8 cellular contexts compared by ENCODE assay signal in the genomic region with DNA sequence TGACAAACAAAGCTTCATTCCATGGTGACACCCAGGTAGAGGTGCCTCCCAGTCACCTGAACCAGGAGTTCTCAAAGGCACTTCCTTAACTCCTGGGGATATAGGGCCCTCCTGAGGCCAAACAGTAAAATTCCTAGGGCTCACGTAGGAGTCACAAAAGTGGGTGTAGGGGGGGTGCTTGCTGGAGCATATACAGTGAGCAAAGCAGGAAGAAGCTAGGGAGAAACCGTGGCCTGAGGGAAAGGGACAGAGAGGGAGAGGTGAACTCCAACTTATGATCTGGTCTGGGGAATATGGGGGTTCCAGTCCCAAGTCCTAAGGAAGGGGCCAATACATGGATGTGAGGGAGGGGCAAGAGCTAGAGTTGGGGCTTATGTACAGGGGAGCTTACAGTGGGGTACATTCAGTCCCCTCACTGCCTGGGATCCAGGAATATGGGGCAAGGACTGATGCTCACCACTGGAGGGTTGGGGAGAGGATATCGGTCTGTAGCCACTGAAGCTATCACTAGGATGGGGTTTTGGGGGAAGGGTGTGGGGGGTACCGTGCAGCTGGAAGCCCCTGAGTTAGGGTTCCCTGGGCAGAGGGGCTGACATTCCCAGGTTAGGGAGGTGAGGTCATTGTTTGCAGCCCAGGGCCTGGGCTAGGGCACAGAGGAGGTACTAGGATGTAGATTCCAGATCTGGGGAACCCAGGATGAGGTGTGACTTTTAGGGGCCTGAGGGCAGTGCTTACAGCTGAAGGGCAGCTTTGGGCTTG. TPM values are rescaled to one million over a fixed set of nuclear protein-coding genes. Genes with fewer than 3 reads are reported as not detected.
DNase-seq lines count a peak whose midpoint lies in the region; ATAC-seq and TF ChIP-seq lines count a peak whose summit lies in the region.

No MANE protein-coding gene starts in this region.

- no peak overlapping the region for H2AFZ ChIP-seq in osteoblast (ENCODE audit: low read length)

- H3K9me3 ChIP-seq in endodermal cell (ENCODE audit: control insufficient read depth, low read length) (no peaks in the 10 kb centered on the region), osteoblast (ENCODE audit: low read depth, low read length) (no peaks in the 10 kb centered on the region)

- no peak for ATAC-seq in GM21825 (IDR thresholded peaks at IDR 0.05; ENCODE audit: unreplicated experiment)
- no peak for ATAC-seq in GM21360 (IDR thresholded peaks at IDR 0.05; ENCODE audit: unreplicated experiment)
- no peak for ATAC-seq in HG03521 (IDR thresholded peaks at IDR 0.05; ENCODE audit: unreplicated experiment)

- H3K27ac ChIP-seq in endodermal cell (ENCODE audit: low read depth, low read length): no peak overlapping the region
- peak overlapping the region; percentile 75 for H3K27ac ChIP-seq in osteoblast (ENCODE audit: low read depth, low read length)

- H3K27ac Mint-ChIP-seq in endodermal cell: peak overlapping the region; percentile 87

- peaks cover 30% of the 10 kb centered on the region for H3K4me1 Mint-ChIP-seq in endodermal cell

- H3K9ac ChIP-seq in endodermal cell (ENCODE audit: extremely low read depth, low read length, poor library complexity, severe bottlenecking): peak overlapping the region; percentile 91

- H3K4me3 Mint-ChIP-seq in endodermal cell: peak overlapping the region; percentile 80

- H3K27me3 Mint-ChIP-seq in endodermal cell (ENCODE audit: insufficient read depth): peaks cover 4% of the 10 kb centered on the region

- H3K4me1 ChIP-seq in endodermal cell (ENCODE audit: control insufficient read depth, insufficient read depth, low read length) (no peaks in the 10 kb centered on the region), osteoblast (ENCODE audit: insufficient read depth, low read length) (peaks cover 32% of the 10 kb centered on the region)

- peak overlapping the region; percentile 86 for H3K4me2 ChIP-seq in osteoblast (ENCODE audit: insufficient read depth, low read length)

- WGBS in endodermal cell (ENCODE audit: insufficient coverage in 1 of 2, insufficient read length in 1 of 2), 2 experiments: 43 to 55% methylated on average over 3 to 4 of the region's 4 CpGs

- H3K36me3 ChIP-seq in endodermal cell (ENCODE audit: control insufficient read depth, insufficient read depth, low read length) (peaks cover 25% of the 10 kb centered on the region), osteoblast (ENCODE audit: insufficient read depth, low read length) (peaks cover 7% of the 10 kb centered on the region)

- H3K79me2 ChIP-seq in osteoblast (ENCODE audit: insufficient read depth, low read length): peaks cover 61% of the 10 kb centered on the region

- DNase-seq in Caki2 (ENCODE audit: low read depth) (peak; percentile 59), NCI-H69 (lab: John Stamatoyannopoulos, UW) (peak; percentile 6), endodermal cell (peak; percentile 65), osteoblast (ENCODE audit: insufficient read length, low spot score, missing footprints) (peak; percentile 90), superior temporal gyrus (ENCODE audit: extremely low spot score) (no peak)

- H3K36me3 Mint-ChIP-seq in endodermal cell (ENCODE audit: low read depth): peaks cover 27% of the 10 kb centered on the region

- in situ Hi-C loops in Caki2 (cut with HindIII; ENCODE audit: low pct_unique_long_range_greater_than_20kb, low sequenced_read_pairs): no loop called here

- peak overlapping the region; percentile 86 for H3K4me3 ChIP-seq in endodermal cell (ENCODE audit: low read length)
- H3K4me3 ChIP-seq in osteoblast (ENCODE audit: insufficient read depth, low read length): peak overlapping the region; percentile 89

- no peaks in the 10 kb centered on the region for H3K9me3 Mint-ChIP-seq in endodermal cell

- H3K27me3 ChIP-seq in endodermal cell (ENCODE audit: control insufficient read depth, insufficient read depth, low read length, poor library complexity, severe bottlenecking) (no peaks in the 10 kb centered on the region), osteoblast (ENCODE audit: insufficient read depth, low read length) (no peaks in the 10 kb centered on the region)

- H4K20me1 ChIP-seq in osteoblast (ENCODE audit: insufficient read depth, low read length): peaks cover 29% of the 10 kb centered on the region

- TF ChIP-seq CTCF in endodermal cell (conservative IDR thresholded peaks at IDR 0.05): peak; percentile 49
- peak; percentile 14 for TF ChIP-seq CTCF in osteoblast (IDR thresholded peaks at IDR 0.05; ENCODE audit: extremely low read depth, low read depth, low read length)

RNA-seq across cellular contexts. Expression of a gene that starts 0.9 kb away (rescaled TPM):
- total RNA-seq in Caki2 (2014; rRNA removed; shearing (Covaris generic); ENCODE audit: low replicate concordance): 31.7 and 34.1 TPM in 2 replicates
- total RNA-seq in endodermal cell (10 to 100 TPM; 28.0 to 30.9 TPM), osteoblast (33.3 and 37.6 TPM in 2 replicates)
- 27.7 TPM for polyA plus RNA-seq in endodermal cell (2013, experiment 1 of 2)
- 22.7 TPM for polyA plus RNA-seq in endodermal cell (2013, experiment 2 of 2)

RNA-seq across cellular contexts. Expression of a gene that starts 38.1 kb away (rescaled TPM):
- 44.8 and 46.7 TPM in 2 replicates for total RNA-seq in Caki2 (2014; rRNA removed; shearing (Covaris generic); ENCODE audit: low replicate concordance)
- total RNA-seq in endodermal cell (10 to 100 TPM; 14.9 to 15.1 TPM), osteoblast (75.7 and 79.3 TPM in 2 replicates)
- polyA plus RNA-seq in endodermal cell (2013, experiment 1 of 2): 11.9 TPM
- 8.9 TPM for polyA plus RNA-seq in endodermal cell (2013, experiment 2 of 2)

RNA-seq across cellular contexts. Expression of a gene that starts 39.6 kb away (rescaled TPM):
- 30.0 and 38.1 TPM in 2 replicates for total RNA-seq in Caki2 (2014; rRNA removed; shearing (Covaris generic); ENCODE audit: low replicate concordance)
- total RNA-seq in endodermal cell: 100 to 1,000 TPM; 165 to 168 TPM
- 148 TPM for polyA plus RNA-seq in endodermal cell (2013, experiment 1 of 2)
- polyA plus RNA-seq in endodermal cell (2013, experiment 2 of 2): 147 TPM
- 90.8 and 100 TPM in 2 replicates for total RNA-seq in osteoblast
